Comparison of ENCODE assay signal across 8 cellular contexts in the genomic region with DNA sequence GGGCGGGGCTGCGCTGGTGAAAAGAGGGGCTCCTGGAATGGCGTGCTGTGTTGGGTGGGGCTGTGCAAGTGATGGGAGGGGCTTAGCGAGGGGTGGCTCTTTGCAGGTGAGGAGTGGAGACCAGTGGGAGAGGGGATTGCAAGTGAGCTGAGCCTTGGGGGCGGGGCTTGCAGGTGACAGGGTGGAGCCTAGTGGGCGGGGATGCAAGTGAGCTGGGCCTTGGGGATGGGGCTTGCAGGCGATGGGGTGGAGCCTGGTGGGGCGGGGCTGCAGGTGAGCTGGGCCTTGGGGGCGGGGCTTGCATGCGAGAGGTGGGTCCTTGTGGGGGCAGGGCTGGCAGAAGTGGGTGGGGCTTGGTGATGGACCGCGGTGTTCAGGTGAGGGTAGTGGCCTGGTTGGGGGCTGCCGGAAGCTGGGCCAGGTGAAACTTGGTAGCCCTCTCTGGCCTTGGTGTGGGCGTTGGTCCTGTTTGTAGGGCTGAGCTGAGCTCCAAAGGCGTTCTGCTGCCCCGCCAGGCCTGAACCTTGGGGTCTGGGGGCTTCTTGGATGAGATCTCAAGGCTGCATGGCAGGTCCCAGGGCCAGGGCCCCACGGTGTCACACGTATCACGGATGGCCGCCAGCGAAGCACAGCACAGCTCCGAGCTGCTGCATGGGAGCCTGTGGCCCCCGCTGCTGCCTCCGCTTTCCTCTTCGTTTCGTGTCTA. TPM values are rescaled to one million over a fixed set of nuclear protein-coding genes. Genes with fewer than 3 reads are reported as not detected.
A peak's percentile ranks its signal among the peaks of the same experiment; 100 is the strongest.
DNase-seq lines count a peak whose midpoint lies in the region; ATAC-seq and TF ChIP-seq lines count a peak whose summit lies in the region.

No MANE protein-coding gene starts in this region.

- peak overlapping the region; percentile 56; the same call in 1 of the 2 replicates for H3K4me3 ChIP-seq in GM08714 (ENCODE audit: low read length)
- H3K4me3 ChIP-seq in HL-60 (replicated peaks; ENCODE audit: insufficient read depth, low read length), result peak overlapping the region; percentile 45
- H3K4me3 ChIP-seq in skeletal muscle cell (ENCODE audit: low read depth, low read length), result peak overlapping the region; percentile 53

- TF ChIP-seq CTCF in HL-60 (IDR thresholded peaks at IDR 0.05; ENCODE audit: insufficient read depth, low read length), result no peak

- H3K27me3 ChIP-seq in HL-60 (ENCODE audit: insufficient read depth, poor library complexity, severe bottlenecking), result no peaks in the 10 kb centered on the region

- DNase-seq in HL-60 (ENCODE audit: low read depth in 1 of 2, low spot score in 1 of 2) (peak in 1 of 2 experiments; percentile 25), left cardiac atrium (peak; percentile 46), skeletal muscle cell (ENCODE audit: low read depth) (no peak), epidermal melanocyte (ENCODE audit: insufficient read length, low spot score) (no peak), kidney glomerular epithelial cell (lab: John Stamatoyannopoulos, UW) (no peak)
- DNase-seq in activated CD4-positive, alpha-beta T cell treated with anti-CD3 and anti-CD28 coated beads, Interleukin-2, amount 50 U/mL, for 1 hour, result peak; percentile 84

- intact Hi-C loops in left cardiac atrium (cut with DNase I), result no loop called here

- peak; percentile 20 for ATAC-seq in GM21390 (IDR thresholded peaks at IDR 0.05; ENCODE audit: unreplicated experiment)
- ATAC-seq in left cardiac atrium, result peak; percentile 9 to 34

- no peak overlapping the region for H3K27ac ChIP-seq in HL-60 (replicated peaks)

RNA-seq across cellular contexts. Expression of gene PITRM1, which starts 0.7 kb away (rescaled TPM):
- total RNA-seq in left cardiac atrium, result 10 to 100 TPM; 59.1 to 71.6 TPM

Comparison
In these comparisons a context has a peak if more than half of its experiments do, and no peak if none do; other contexts are left out.
1. DNase-seq: peak in activated CD4-positive, alpha-beta T cell treated with anti-CD3 and anti-CD28 coated beads, Interleukin-2, amount 50 U/mL, for 1 hour (single experiment) and left cardiac atrium (single experiment); none in skeletal muscle cell (single experiment), epidermal melanocyte (single experiment) and kidney glomerular epithelial cell (single experiment).
2. Peak in every context shown above with its lines, with median percentiles within 50 percentile points of each other: H3K4me3 ChIP-seq.